ENCODE assay signal across 26 cellular contexts in the genomic region with DNA sequence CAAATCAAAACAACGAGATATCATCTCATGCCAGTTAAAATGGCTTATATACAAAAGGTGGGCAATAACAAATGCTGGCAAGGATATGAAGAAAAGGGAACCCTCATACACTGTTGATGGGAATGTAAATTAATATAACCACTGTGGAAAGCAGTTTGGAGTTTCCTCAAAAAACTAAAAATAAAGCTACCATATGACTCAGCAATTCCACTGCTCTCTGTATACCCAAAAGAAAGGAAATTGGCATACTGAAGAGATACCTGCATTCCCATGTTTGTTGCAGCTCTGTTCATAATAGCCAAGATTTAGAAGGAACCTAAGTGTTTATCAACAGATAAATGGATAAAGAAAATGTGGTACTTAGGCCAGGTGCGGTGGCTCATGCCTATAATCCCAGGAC.
"Had no signal": no experiment of that assay in that cellular context is flagged by ENCODE, and none has a peak within 500 bp of the region (broad histone marks: within the 10 kb centered on the region; RNA-seq: fewer than 3 reads in every experiment).

No MANE protein-coding gene starts in this region.

- H3K36me3 ChIP-seq: esophagus squamous epithelium, gastrocnemius medialis, ovary, spleen, tibial artery had no signal

- H3K27ac ChIP-seq: coronary artery, esophagus squamous epithelium, gastrocnemius medialis, ovary, psoas muscle, skin epidermis, spleen, testis, tibial artery had no signal

- H3K4me3 ChIP-seq: coronary artery, esophagus squamous epithelium, gastrocnemius medialis, lung, ovary, psoas muscle, skin epidermis, spleen, testis, tibial artery had no signal

- H3K27ac Mint-ChIP-seq: effector memory CD8-positive, alpha-beta T cell; memory B cell; natural killer cell; stimulated activated memory B cell treated with anti-CD40 and anti-IgM and Interleukin-4, amounts not matched to agents 10 μg/mL and 1 μg/mL and 100 μg/mL, for 72 hours; type B pancreatic cell had no signal

- H3K36me3 Mint-ChIP-seq: stimulated activated memory B cell treated with anti-CD40 and anti-IgM and Interleukin-4, amounts not matched to agents 10 μg/mL and 1 μg/mL and 100 μg/mL, for 72 hours; type B pancreatic cell had no signal

- H3K4me1 ChIP-seq: esophagus squamous epithelium, gastrocnemius medialis, psoas muscle, spleen, testis, tibial artery had no signal

- H3K27me3 ChIP-seq: esophagus squamous epithelium, gastrocnemius medialis, ovary, spleen, testis, tibial artery had no signal

- H3K4me1 Mint-ChIP-seq: memory B cell; natural killer cell; stimulated activated memory B cell treated with anti-CD40 and anti-IgM and Interleukin-4, amounts not matched to agents 10 μg/mL and 1 μg/mL and 100 μg/mL, for 72 hours had no signal

- H3K27me3 Mint-ChIP-seq: memory B cell; stimulated activated memory B cell treated with anti-CD40 and anti-IgM and Interleukin-4, amounts not matched to agents 10 μg/mL and 1 μg/mL and 100 μg/mL, for 72 hours; type B pancreatic cell had no signal

- DNase-seq: dermis blood vessel endothelial cell; effector memory CD8-positive, alpha-beta T cell; erythroblast; esophagus squamous epithelium; foreskin fibroblast; gastrocnemius medialis; head of caudate nucleus; natural killer cell; occipital lobe; ovary; posterior cingulate gyrus; psoas muscle; right cardiac atrium; spleen; stimulated activated CD4-positive, alpha-beta T cell treated with anti-CD3 and anti-CD28 coated beads, Interleukin-4, amount 100 ng/mL, for 4 hours; stimulated activated naive CD8-positive, alpha-beta T cell treated with anti-CD3 and anti-CD28 coated beads, Interleukin-15, Interleukin-2, amounts not matched to agents 100 U/mL and 50 U/mL, for 24 hours; substantia nigra; testis; tibial artery had no signal

- ATAC-seq: effector memory CD8-positive, alpha-beta T cell; gastrocnemius medialis; left lobe of liver; natural killer cell; psoas muscle; right cardiac atrium; stimulated activated memory B cell treated with anti-CD40 and anti-IgM and Interleukin-4, amounts not matched to agents 10 μg/mL and 1 μg/mL and 100 μg/mL, for 72 hours; stimulated activated naive CD8-positive, alpha-beta T cell treated with anti-CD3 and anti-CD28 coated beads, Interleukin-15, Interleukin-2, amounts not matched to agents 100 U/mL and 50 U/mL, for 24 hours had no signal

- H3K9me3 ChIP-seq: gastrocnemius medialis, ovary, testis had no signal

- H3K4me3 Mint-ChIP-seq: effector memory CD8-positive, alpha-beta T cell; memory B cell; natural killer cell; stimulated activated memory B cell treated with anti-CD40 and anti-IgM and Interleukin-4, amounts not matched to agents 10 μg/mL and 1 μg/mL and 100 μg/mL, for 72 hours; type B pancreatic cell had no signal
